In the genomic region with DNA sequence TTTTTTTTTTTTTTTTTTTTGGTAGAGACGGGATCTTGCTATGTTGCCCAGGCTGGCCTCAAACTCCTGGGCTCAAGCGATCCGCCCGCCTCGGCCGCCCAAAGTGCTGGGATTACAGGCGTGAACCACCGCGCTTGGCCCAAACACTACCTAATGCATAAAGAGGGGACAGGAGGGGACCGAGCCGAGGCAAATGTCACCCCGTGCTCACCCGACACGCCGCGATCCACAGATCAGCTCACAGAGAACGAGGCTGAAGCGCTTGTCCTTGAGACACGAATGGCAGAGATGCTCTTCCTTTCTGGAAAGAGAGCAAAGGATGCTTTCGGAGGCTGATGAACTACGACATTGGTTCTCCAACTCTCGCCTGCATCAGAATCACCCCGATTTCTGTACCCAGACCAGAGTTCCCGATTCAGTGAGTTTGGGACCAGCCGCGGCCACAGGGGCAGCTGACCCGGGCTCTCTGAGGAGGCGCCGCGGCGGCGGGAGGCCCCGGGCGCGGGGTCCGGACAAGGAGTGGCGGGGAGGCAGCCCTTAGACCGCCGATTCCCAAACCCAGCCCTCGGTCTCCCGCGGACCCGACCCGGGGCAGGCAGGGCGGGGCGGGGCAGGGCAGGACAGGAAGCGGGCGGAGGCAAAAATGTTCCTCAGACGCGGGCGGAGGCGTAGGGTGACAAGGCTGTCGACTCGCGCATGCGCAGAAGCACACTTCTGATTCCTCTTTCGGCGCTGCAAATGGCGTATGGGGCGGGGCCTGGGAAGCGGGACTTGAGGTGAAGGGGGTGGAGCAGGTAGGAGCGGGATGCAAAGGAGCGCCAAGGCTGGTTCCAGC, we compare ENCODE assay signal across 8 cellular contexts. TPM values are rescaled to one million over a fixed set of nuclear protein-coding genes. Genes with fewer than 3 reads are reported as not detected.
DNase-seq lines count a peak whose midpoint lies in the region; ATAC-seq and TF ChIP-seq lines count a peak whose summit lies in the region.

A gene (minus strand): TSS at position 700 of the 835 bp plus-strand sequence. CDS start 4,719 bp downstream, outside the sequence.

- H3K4me1 Mint-ChIP-seq in activated naive CD4-positive, alpha-beta T cell treated with anti-CD3 and anti-CD28 coated beads, Interleukin-2, amount 50 U/mL, for 24 hours = peaks cover 17% of the 10 kb centered on the region

- H3K36me3 Mint-ChIP-seq in activated naive CD4-positive, alpha-beta T cell treated with anti-CD3 and anti-CD28 coated beads, Interleukin-2, amount 50 U/mL, for 24 hours = peaks cover 19% of the 10 kb centered on the region

- peak within 1 kb of the TSS; percentile 94 for H3K4me3 Mint-ChIP-seq in activated naive CD4-positive, alpha-beta T cell treated with anti-CD3 and anti-CD28 coated beads, Interleukin-2, amount 50 U/mL, for 24 hours

- H3K9me3 Mint-ChIP-seq in activated naive CD4-positive, alpha-beta T cell treated with anti-CD3 and anti-CD28 coated beads, Interleukin-2, amount 50 U/mL, for 24 hours = peaks cover 3% of the 10 kb centered on the region

- H3K27me3 Mint-ChIP-seq in activated naive CD4-positive, alpha-beta T cell treated with anti-CD3 and anti-CD28 coated beads, Interleukin-2, amount 50 U/mL, for 24 hours = no peaks in the 10 kb centered on the region

- peak within 1 kb of the TSS; percentile 54 for H3K4me3 ChIP-seq in HFF-Myc (replicated peaks; ENCODE audit: low read depth, low read length)

- TF ChIP-seq CTCF in HFF-Myc (IDR thresholded peaks at IDR 0.05; ENCODE audit: low read depth, low read length, missing control alignments) = no peak
- no peak for TF ChIP-seq CTCF in omental fat pad (IDR thresholded peaks at IDR 0.05)

- peak within 1 kb of the TSS; percentile 97 for H3K27ac Mint-ChIP-seq in activated naive CD4-positive, alpha-beta T cell treated with anti-CD3 and anti-CD28 coated beads, Interleukin-2, amount 50 U/mL, for 24 hours

- H3K27ac ChIP-seq in temporal lobe (ENCODE audit: low read depth, low read length) = peak within 1 kb of the TSS; percentile 54

- ATAC-seq in omental fat pad (ENCODE audit: low FRiP score) = peak; percentile 97

- peak; percentile 97 for DNase-seq in GM03348 (ENCODE audit: low spot score)
- DNase-seq in HFF-Myc (ENCODE audit: extremely low read depth, low read depth) = peak; percentile 92
- peak; percentile 99 for DNase-seq in MV-4-11 (lab: John Stamatoyannopoulos, UW)
- DNase-seq in SK-N-DZ (ENCODE audit: low spot score) = peak; percentile 97
- DNase-seq in glomerular visceral epithelial cell (ENCODE audit: extremely low spot score) = peak; percentile 98
- peak; percentile 91 for DNase-seq in omental fat pad (ENCODE audit: low spot score)

RNA-seq across cellular contexts. Expression of the gene that starts here (rescaled TPM):
- 5.3 and 7.3 TPM in 2 replicates for polyA plus RNA-seq in SK-N-DZ (2014; cell fraction: cytosol; rRNA removed)
- polyA plus RNA-seq in SK-N-DZ (2014; cell fraction: nucleus; rRNA removed) = 3.2 and 9.0 TPM in 2 replicates
- total RNA-seq in omental fat pad = 10 to 100 TPM in 1 of 4 donors, 1 to 10 TPM in 3; 3.7 to 12.9 (median 7.2) TPM
- 13.0 TPM for total RNA-seq in temporal lobe

Comparison
In these comparisons a context has a peak if more than half of its experiments do, and no peak if none do; other contexts are left out.
1. Peak in every context shown above with its lines: DNase-seq, ATAC-seq, H3K4me3 ChIP-seq and H3K27ac ChIP-seq.